ENCODE assay signal across 17 cellular contexts in genomic region chrX:7225338-7225737, GRCh38.
"Had no signal": no experiment of that assay in that cellular context is flagged by ENCODE, and none has a peak within 500 bp of the region (broad histone marks: within the 10 kb centered on the region; RNA-seq: fewer than 3 reads in every experiment).

No MANE protein-coding gene starts in this region.

- H3K9ac ChIP-seq: parathyroid adenoma had no signal

- H3K27ac ChIP-seq: colonic mucosa, epithelial cell of prostate, hepatocyte, neutrophil, parathyroid adenoma, upper lobe of right lung had no signal

- H3K36me3 ChIP-seq: colonic mucosa, neutrophil, upper lobe of right lung had no signal

- H3K79me2 ChIP-seq: hepatocyte, parathyroid adenoma had no signal

- H2AFZ ChIP-seq: hepatocyte, parathyroid adenoma had no signal

- H3K4me2 ChIP-seq: hepatocyte had no signal

- H3K4me1 ChIP-seq: colonic mucosa, parathyroid adenoma, upper lobe of right lung had no signal

- H3K4me3 ChIP-seq: colonic mucosa, hepatocyte, lung, upper lobe of right lung had no signal

- H3K27me3 ChIP-seq: colonic mucosa, hepatocyte, neutrophil, upper lobe of right lung had no signal

- DNase-seq: activated B cell treated with CpG ODN at 0.5 μM for 24 hours; activated CD4-positive, alpha-beta memory T cell treated with anti-CD3 and anti-CD28 coated beads for 36 hours; activated CD4-positive, alpha-beta T cell treated with anti-CD3 and anti-CD28 coated beads for 4 hours; activated CD8-positive, alpha-beta memory T cell treated with anti-CD3 and anti-CD28 coated beads, Interleukin-2, amount 10 ng/mL, durations not matched to agents 7 days and 5 days; activated naive CD4-positive, alpha-beta T cell treated with Interleukin-2 at 50 U/mL for 16 hours; colonic mucosa; endodermal cell; foreskin fibroblast; natural killer cell; stimulated activated naive B cell treated with anti-CD40 and anti-IgM and Interleukin-4, amounts not matched to agents 10 μg/mL and 1 μg/mL and 100 μg/mL, for 72 hours; T-helper 9 cell; upper lobe of right lung had no signal

- H3K9me3 ChIP-seq: colonic mucosa, neutrophil, upper lobe of right lung had no signal
